27 cellular contexts compared by ENCODE assay signal in the genomic region with DNA sequence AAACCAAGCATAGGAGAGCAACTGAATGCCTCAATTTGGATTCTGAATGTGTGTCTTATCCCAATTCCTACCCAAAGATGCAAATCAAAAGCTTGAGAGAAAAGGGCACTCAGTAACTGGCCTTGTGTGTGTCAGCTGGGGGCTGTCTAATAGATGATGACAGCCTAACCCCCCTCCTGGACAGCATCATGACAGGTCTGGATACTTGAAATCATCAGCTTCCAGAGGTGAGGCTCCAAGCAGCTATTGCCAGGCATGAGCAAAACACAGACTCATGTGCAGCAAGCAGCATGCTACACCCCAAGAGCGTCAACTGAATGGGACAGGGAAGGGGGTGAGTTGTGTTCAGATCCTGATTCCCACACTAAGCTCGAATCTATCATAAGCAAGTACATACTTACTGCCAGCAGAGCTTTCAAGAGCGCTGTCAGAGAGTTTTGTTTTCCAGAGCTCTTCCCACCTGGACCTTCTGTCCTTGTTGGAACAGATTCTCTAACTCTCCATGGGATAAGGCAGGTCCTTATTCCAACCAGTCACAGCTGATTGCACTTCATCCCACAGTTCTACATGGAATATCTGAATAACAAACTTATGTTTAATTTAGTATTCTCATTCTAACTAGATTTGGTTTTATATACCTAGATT.
"Had no signal": no experiment of that assay in that cellular context is flagged by ENCODE, and none has a peak within 500 bp of the region (broad histone marks: within the 10 kb centered on the region; RNA-seq: fewer than 3 reads in every experiment).

No MANE protein-coding gene starts in this region.

- H3K4me3 ChIP-seq: colonic mucosa, gastrocnemius medialis, left lung, lower lobe of right lung, ovary, psoas muscle, right lobe of liver, smooth muscle cell, testis, tibial artery had no signal

- H3K27ac Mint-ChIP-seq: dendritic cell treated with granulocyte-macrophage colony-stimulating factor and Interleukin-4, amounts not matched to agents 40 ng/mL and 50 ng/mL, for 4 days; endodermal cell; natural killer cell; type B pancreatic cell had no signal

- H3K4me1 ChIP-seq: colonic mucosa, gastrocnemius medialis, left lung, lower lobe of right lung, psoas muscle, right lobe of liver, testis had no signal

- DNase-seq: colonic mucosa; effector CD8-positive, alpha-beta T cell; endodermal cell; foreskin fibroblast; gastrocnemius medialis; head of caudate nucleus; left lung; lower lobe of right lung; natural killer cell; occipital lobe; ovary; posterior cingulate gyrus; psoas muscle; right lobe of liver; stimulated activated CD4-positive, alpha-beta T cell treated with anti-CD3 and anti-CD28 coated beads, Interleukin-12 subunit alpha, Interleukin-12 subunit beta, amount 100 ng/mL, for 4 hours; stimulated activated CD4-positive, alpha-beta T cell treated with anti-CD3 and anti-CD28 coated beads, Interleukin-1b, Interleukin-23, amount 100 ng/mL, for 48 hours; stimulated activated CD4-positive, alpha-beta T cell treated with anti-CD3 and anti-CD28 coated beads, Interleukin-4, amount 100 ng/mL, for 1 hour; stimulated activated CD8-positive, alpha-beta memory T cell treated with anti-CD3 and anti-CD28 coated beads, Interleukin-4, amount 100 ng/mL, for 48 hours; stimulated activated naive CD8-positive, alpha-beta T cell treated with anti-CD3 and anti-CD28 coated beads, Interleukin-15, Interleukin-2, amounts not matched to agents 100 U/mL and 50 U/mL, for 24 hours; substantia nigra; testis; tibial artery had no signal

- ATAC-seq: esophagus mucosa; gastrocnemius medialis; left lung; lower lobe of right lung; natural killer cell; psoas muscle; right lobe of liver; stimulated activated naive CD8-positive, alpha-beta T cell treated with anti-CD3 and anti-CD28 coated beads, Interleukin-15, Interleukin-2, amounts not matched to agents 100 U/mL and 50 U/mL, for 24 hours had no signal

- H3K27me3 ChIP-seq: colonic mucosa, gastrocnemius medialis, left lung, ovary, right lobe of liver, testis, tibial artery had no signal

- H3K9me3 ChIP-seq: colonic mucosa, gastrocnemius medialis, left lung, lower lobe of right lung, ovary, psoas muscle, right lobe of liver, testis, tibial artery had no signal

- H3K27ac ChIP-seq: colonic mucosa, epithelial cell of prostate, gastrocnemius medialis, left lung, lower lobe of right lung, ovary, psoas muscle, right lobe of liver, testis, tibial artery had no signal

- H3K9me3 Mint-ChIP-seq: endodermal cell, type B pancreatic cell had no signal

- H3K36me3 Mint-ChIP-seq: natural killer cell, type B pancreatic cell had no signal

- H3K4me3 Mint-ChIP-seq: dendritic cell treated with granulocyte-macrophage colony-stimulating factor and Interleukin-4, amounts not matched to agents 40 ng/mL and 50 ng/mL, for 4 days; endodermal cell; natural killer cell; type B pancreatic cell had no signal

- H3K4me1 Mint-ChIP-seq: natural killer cell had no signal
